8 cellular contexts compared by ENCODE assay signal in the genomic region with DNA sequence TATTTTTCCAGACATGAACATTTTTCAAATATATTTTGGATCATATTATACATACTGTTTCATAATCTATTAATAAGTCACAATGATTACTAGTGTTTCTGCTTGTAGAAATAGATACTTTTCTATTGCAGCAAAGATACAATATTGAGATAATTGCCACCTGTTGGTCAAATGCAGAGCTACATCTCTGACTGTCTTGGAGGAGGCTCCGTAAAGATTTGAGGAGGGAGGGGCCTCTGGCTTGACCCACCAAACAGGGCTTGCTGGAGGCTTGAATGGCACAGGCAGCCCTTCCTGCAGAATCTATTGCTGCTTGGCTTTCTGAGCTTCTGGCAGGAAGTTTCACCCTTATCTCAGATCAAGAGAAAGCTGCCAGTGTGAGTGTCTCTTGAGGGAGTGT.
DNase-seq lines count a peak whose midpoint lies in the region; ATAC-seq and TF ChIP-seq lines count a peak whose summit lies in the region.

No MANE protein-coding gene starts in this region.

- TF ChIP-seq CTCF in fibroblast of pulmonary artery (IDR thresholded peaks at IDR 0.05; ENCODE audit: low read length, missing control alignments) (peak; percentile 40), osteocyte (IDR thresholded peaks at IDR 0.05) (peak; percentile 61)

- H3K4me3 Mint-ChIP-seq in osteocyte (ENCODE audit: unreplicated experiment) = no peak overlapping the region

- DNase-seq in EL = peak; percentile 24
- DNase-seq in KG1 (lab: John Stamatoyannopoulos, UW) = peak; percentile 1
- DNase-seq in activated CD4-positive, alpha-beta T cell treated with anti-CD3 and anti-CD28 coated beads for 48 hours = peak; percentile 21
- DNase-seq in fibroblast of pulmonary artery (ENCODE audit: low read depth) = peak; percentile 49
- no peak for DNase-seq in osteocyte (ENCODE audit: extremely low spot score, unreplicated experiment)
- DNase-seq in cerebellum (ENCODE audit: low spot score) = no peak
- DNase-seq in NCI-H345 treated with DMSO at 0.1 percent for 48 hours (lab: John Stamatoyannopoulos, UW; ENCODE audit: unreplicated experiment) = no peak

- ATAC-seq in GM21381 (IDR thresholded peaks at IDR 0.05; ENCODE audit: unreplicated experiment) = peak; percentile 69

- no peaks in the 10 kb centered on the region for H3K4me1 Mint-ChIP-seq in osteocyte (ENCODE audit: unreplicated experiment)

- no peak overlapping the region for H3K4me3 ChIP-seq in fibroblast of pulmonary artery (replicated peaks; ENCODE audit: low read depth, low read length)

- no peaks in the 10 kb centered on the region for H3K9me3 Mint-ChIP-seq in osteocyte (ENCODE audit: unreplicated experiment)

- no peak overlapping the region for H3K27ac Mint-ChIP-seq in osteocyte (ENCODE audit: unreplicated experiment)

- peaks cover 7% of the 10 kb centered on the region for H3K27me3 Mint-ChIP-seq in osteocyte (ENCODE audit: unreplicated experiment)

- no peaks in the 10 kb centered on the region for H3K36me3 Mint-ChIP-seq in osteocyte (ENCODE audit: unreplicated experiment)

Comparison
In these comparisons a context has a peak if more than half of its experiments do, and no peak if none do; other contexts are left out.
1. DNase-seq: peak in EL (single experiment), KG1 (single experiment), activated CD4-positive, alpha-beta T cell treated with anti-CD3 and anti-CD28 coated beads for 48 hours (single experiment) and fibroblast of pulmonary artery (single experiment); none in osteocyte (single experiment), cerebellum (single experiment) and NCI-H345 treated with DMSO at 0.1 percent for 48 hours (single experiment).